Comparison of ENCODE assay signal across 15 cellular contexts in genomic region chr5:168447748-168448147, GRCh38. TPM values are rescaled to one million over a fixed set of nuclear protein-coding genes. Genes with fewer than 3 reads are reported as not detected.
A peak's percentile ranks its signal among the peaks of the same experiment; 100 is the strongest.
DNase-seq lines count a peak whose midpoint lies in the region; ATAC-seq and TF ChIP-seq lines count a peak whose summit lies in the region.
"Had no signal": no experiment of that assay in that cellular context is flagged by ENCODE, and none has a peak within 500 bp of the region (broad histone marks: within the 10 kb centered on the region; RNA-seq: fewer than 3 reads in every experiment).

No MANE protein-coding gene starts in this region.

- no peak overlapping the region for H3K4me3 ChIP-seq in neuronal stem cell (ENCODE audit: low read length in 2 of 2)
- H3K4me3 ChIP-seq in adrenal gland, result no peak overlapping the region

- peaks cover 7 to 21% of the 10 kb centered on the region in 2 donors for H3K4me1 ChIP-seq in neuronal stem cell (ENCODE audit: control insufficient read depth in 2 of 2, insufficient read depth in 1 of 2, low read depth in 1 of 2, low read length in 2 of 2)
- no peaks in the 10 kb centered on the region for H3K4me1 ChIP-seq in adrenal gland (replicated peaks in 1 of 2)

- H3K27ac ChIP-seq in VCaP (peak overlapping the region; percentile 47; the same call in 1 of the 2 replicates), neuronal stem cell (replicated peaks; ENCODE audit: low read length) (peak overlapping the region; percentile 50), adrenal gland (no peak overlapping the region)
- H3K27ac ChIP-seq: HL-60 had no signal

- H4K8ac ChIP-seq in neuronal stem cell (ENCODE audit: low read depth, low read length), result no peak overlapping the region

- no peak overlapping the region for H2BK5ac ChIP-seq in neuronal stem cell (ENCODE audit: low read length)

- no CpG with 5 or more reads among the region's 3 CpGs for WGBS in neuronal stem cell (ENCODE audit: extremely low coverage in 2 of 2, insufficient read length in 2 of 2, insufficient replicate concordance in 1 of 2), 2 donors
- 58 to 65% (median 61%) methylated on average over 3 of the region's 3 CpGs for WGBS in adrenal gland, 4 donors

- peak overlapping the region; percentile 53 for H2AFZ ChIP-seq in neuronal stem cell (ENCODE audit: low read length)

- H3K23ac ChIP-seq in neuronal stem cell (ENCODE audit: low read depth, low read length, poor library complexity), result no peak overlapping the region

- DNase-seq in ecto neural progenitor cell (ENCODE audit: low spot score) (peak; percentile 72), left ventricle myocardium superior (no peak), neuronal stem cell (ENCODE audit: low spot score) (no peak), adrenal gland (no peak)
- DNase-seq: CD4-positive, CD25-positive, alpha-beta regulatory T cell; DMS53; Kasumi-1; NCI-H187; NCI-H226; NCI-H526 treated with DMSO at 0.1 percent for 48 hours; SIG-M5 had no signal

- H2BK120ac ChIP-seq in neuronal stem cell (ENCODE audit: low read depth, low read length), result no peak overlapping the region

- no peak for TF ChIP-seq CTCF in VCaP (conservative IDR thresholded peaks at IDR 0.05)
- no peak for TF ChIP-seq CTCF in adrenal gland (IDR thresholded peaks at IDR 0.05)

- no peak overlapping the region for H3K4ac ChIP-seq in neuronal stem cell (ENCODE audit: low read length)

- ATAC-seq in left ventricle myocardium superior (peak; percentile 82), HG03432 (IDR thresholded peaks at IDR 0.05; ENCODE audit: unreplicated experiment) (no peak), GM18907 (IDR thresholded peaks at IDR 0.05; ENCODE audit: unreplicated experiment) (no peak)

- no peak overlapping the region for H2BK15ac ChIP-seq in neuronal stem cell (ENCODE audit: low read length)

- H3K4me2 ChIP-seq in neuronal stem cell (ENCODE audit: insufficient read depth, low read length, poor library complexity, severe bottlenecking), result no peak overlapping the region

- no peak overlapping the region for H2BK12ac ChIP-seq in neuronal stem cell (ENCODE audit: low read length)

- no peak overlapping the region for H3K14ac ChIP-seq in neuronal stem cell (ENCODE audit: low read length)

- TF ChIP-seq POLR2A in adrenal gland (IDR thresholded peaks at IDR 0.05), result no peak

- intact Hi-C loops in left ventricle myocardium superior (cut with micrococcal nuclease), result no loop called here
- intact Hi-C loops in adrenal gland (cut with DNase I), result no loop called here

- H3K27me3 ChIP-seq in neuronal stem cell (ENCODE audit: control insufficient read depth in 3 of 3, insufficient read depth in 3 of 3, low read depth in 1 of 3, low read length in 3 of 3) (no peaks in the 10 kb centered on the region), adrenal gland (no peaks in the 10 kb centered on the region)

- H3K18ac ChIP-seq in neuronal stem cell (ENCODE audit: low read length), result no peak overlapping the region

- H3K79me1 ChIP-seq in neuronal stem cell (ENCODE audit: low read depth, low read length), result no peaks in the 10 kb centered on the region

- H3K9ac ChIP-seq in neuronal stem cell (ENCODE audit: low read depth, low read length, poor library complexity), result no peak overlapping the region

- peaks cover 5 to 31% of the 10 kb centered on the region in 2 donors for H3K36me3 ChIP-seq in neuronal stem cell (replicated peaks in 1 of 2; ENCODE audit: control insufficient read depth in 2 of 2, insufficient read depth in 2 of 2, low read length in 2 of 2)
- no peaks in the 10 kb centered on the region for H3K36me3 ChIP-seq in adrenal gland (replicated peaks in 1 of 2)

- H3K9me3 ChIP-seq in neuronal stem cell (replicated peaks in 1 of 2; ENCODE audit: control insufficient read depth in 2 of 2, insufficient read depth in 1 of 2, low read depth in 1 of 2, low read length in 2 of 2) (peaks cover 0 to 3% of the 10 kb centered on the region in 2 donors), adrenal gland (replicated peaks in 1 of 3) (no peaks in the 10 kb centered on the region)

- H2AK5ac ChIP-seq in neuronal stem cell (ENCODE audit: low read depth, low read length), result no peak overlapping the region

- no peak overlapping the region for H4K91ac ChIP-seq in neuronal stem cell (ENCODE audit: low read depth, low read length, poor library complexity)

RNA-seq across cellular contexts. Expression of gene RARS1, which starts 38.5 kb away (rescaled TPM):
- total RNA-seq in left ventricle myocardium superior, result 42.3 TPM
- 54.4 TPM for polyA plus RNA-seq in neuronal stem cell (2013, experiment 1 of 2)
- polyA plus RNA-seq in neuronal stem cell (2013, experiment 2 of 2), result 56.2 TPM
- 10 to 100 TPM; 40.3 to 76.6 (median 64.4) TPM for total RNA-seq in adrenal gland
- polyA plus RNA-seq in adrenal gland, result 10 to 100 TPM; 36.6 to 82.3 (median 38.0) TPM

Comparison
In these comparisons a context has a peak if more than half of its experiments do, and no peak if none do; other contexts are left out.
1. H3K27ac ChIP-seq: peak in VCaP (single experiment) and neuronal stem cell (single experiment); none in adrenal gland (0 of 5).